8 cellular contexts compared by ENCODE assay signal in the genomic region with DNA sequence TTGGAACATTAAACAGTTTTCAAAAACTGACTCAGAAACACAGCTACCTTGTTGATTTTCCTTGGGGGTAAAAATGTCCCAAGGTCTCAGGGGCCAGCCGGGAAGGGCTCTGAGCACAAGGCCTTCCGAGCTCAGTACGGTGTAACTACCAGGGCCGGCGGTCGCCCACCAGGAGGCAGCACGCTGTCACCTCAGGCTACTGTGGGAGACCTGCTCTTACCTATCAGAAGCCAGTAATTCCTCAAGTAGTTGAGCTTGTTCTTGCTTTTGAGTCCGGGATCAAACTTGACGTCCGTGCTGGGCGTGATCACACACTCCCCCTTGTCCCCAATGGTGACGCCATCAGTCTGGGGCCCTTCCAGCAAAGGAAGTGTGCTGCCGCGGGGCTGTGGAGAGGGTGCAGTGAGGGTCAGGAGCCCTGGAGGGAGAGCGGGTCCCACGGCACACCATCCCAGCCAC. TPM values are rescaled to one million over a fixed set of nuclear protein-coding genes. Genes with fewer than 3 reads are reported as not detected.
DNase-seq lines count a peak whose midpoint lies in the region; ATAC-seq and TF ChIP-seq lines count a peak whose summit lies in the region.

No MANE protein-coding gene starts in this region.

- H3K4me3 ChIP-seq in AG04450 (ENCODE audit: low read depth, low read length) (no peak overlapping the region), HL-60 (replicated peaks; ENCODE audit: insufficient read depth, low read length) (no peak overlapping the region), mucosa of descending colon (no peak overlapping the region), tibial nerve (no peak overlapping the region)

- POLR2A ChIA-PET in AG04450 (lab: Yijun Ruan, JAX) = interaction anchor here (1.2 kb wide), 1 partner anchor 65 kb away, joined by 4 read pairs; no protein-coding TSS in a partner anchor

- no peak overlapping the region for H3K27ac ChIP-seq in AG04450 (ENCODE audit: low read depth, low read length)
- peak overlapping the region; percentile 47 for H3K27ac ChIP-seq in HL-60 (replicated peaks)
- H3K27ac ChIP-seq in tibial nerve = peak overlapping the region in 1 of 4 donors; percentile 19

- TF ChIP-seq POLR2A in tibial nerve (IDR thresholded peaks at IDR 0.05) = no peak

- WGBS in tibial nerve, 2 donors = 46 to 56% methylated on average over 16 of the region's 16 CpGs

- DNase-seq in AG04450 (ENCODE audit: low read depth, low spot score) (no peak), HL-60 (ENCODE audit: low read depth in 1 of 2, low spot score in 1 of 2) (peak; percentile 47 to 79), mucosa of descending colon (peak; percentile 81 to 84 (median 83)), tibial nerve (ENCODE audit: low spot score in 2 of 2) (no peak)
- DNase-seq in activated CD4-positive, alpha-beta T cell treated with anti-CD3 and anti-CD28 coated beads for 48 hours = peak; percentile 73
- DNase-seq in effector CD4-positive, alpha-beta T cell = peak; percentile 35

- H3K27me3 ChIP-seq in AG04450 (ENCODE audit: control insufficient read depth, insufficient read depth, low read length) = no peaks in the 10 kb centered on the region
- H3K27me3 ChIP-seq in HL-60 (ENCODE audit: insufficient read depth, poor library complexity, severe bottlenecking) = no peaks in the 10 kb centered on the region
- H3K27me3 ChIP-seq in tibial nerve = no peaks in the 10 kb centered on the region

- no peak for TF ChIP-seq EP300 in tibial nerve (IDR thresholded peaks at IDR 0.05)

- H3K9me3 ChIP-seq in AG04450 (ENCODE audit: control insufficient read depth, insufficient read depth, low read length) (peaks cover 3% of the 10 kb centered on the region; the same call in 1 of the 2 replicates), mucosa of descending colon (no peaks in the 10 kb centered on the region), tibial nerve (peaks cover 0 to 2% (median 0%) of the 10 kb centered on the region in 4 donors)

- CTCF ChIA-PET in AG04450 (lab: Charles Lee) = interaction anchor here (0.6 to 8.4 kb wide), 9 partner anchors 11 to 226 kb away, joined by 3 to 92 read pairs (median 4); a partner anchor contains a TSS

- H3K4me1 ChIP-seq in mucosa of descending colon (ENCODE audit: low read depth) (no peaks in the 10 kb centered on the region), tibial nerve (no peaks in the 10 kb centered on the region)

- ATAC-seq in mucosa of descending colon (peak; percentile 85), GM19463 (IDR thresholded peaks at IDR 0.05; ENCODE audit: unreplicated experiment) (no peak), HG03097 (IDR thresholded peaks at IDR 0.05; ENCODE audit: low FRiP score, unreplicated experiment) (no peak)

- peak; percentile 46; the same call in 1 of the 2 replicates for TF ChIP-seq CTCF in AG04450 (IDR thresholded peaks at IDR 0.05; ENCODE audit: low read depth, low read length)
- TF ChIP-seq CTCF in HL-60 (IDR thresholded peaks at IDR 0.05; ENCODE audit: insufficient read depth, low read length) = peak; percentile 35
- peak; percentile 37 for TF ChIP-seq CTCF in mucosa of descending colon (IDR thresholded peaks at IDR 0.05)
- peak; percentile 21 to 52 (median 31) for TF ChIP-seq CTCF in tibial nerve (IDR thresholded peaks at IDR 0.05)

- intact Hi-C loops in mucosa of descending colon (cut with DNase I, micrococcal nuclease) = loop anchor here in 1 of 2 donors (10.0 kb wide), 1 partner anchor 71 kb away; a partner anchor contains a TSS

- H3K36me3 ChIP-seq in mucosa of descending colon (ENCODE audit: low read depth) = no peaks in the 10 kb centered on the region
- peaks cover 0 to 73% (median 5%) of the 10 kb centered on the region in 3 donors for H3K36me3 ChIP-seq in tibial nerve

RNA-seq across cellular contexts. Expression of a gene that starts 43.4 kb away (rescaled TPM):
- 0.16 and 0.52 TPM in 2 replicates for polyA plus RNA-seq in AG04450 (2011; rRNA removed)
- 0.28 TPM in 1 of 2 replicates, not detected in the other for polyA minus RNA-seq in AG04450 (2011; rRNA and poly(A)+ RNA removed)
- total RNA-seq in mucosa of descending colon = 10 to 100 TPM in 2 of 3 donors, 1 to 10 TPM in 1; 6.9 to 14.2 (median 10.3) TPM
- 10 to 100 TPM; 18.0 to 95.1 (median 36.3) TPM for total RNA-seq in tibial nerve

Comparison
In these comparisons a context has a peak if more than half of its experiments do, and no peak if none do; other contexts are left out.
1. DNase-seq: peak in HL-60 (2 of 2), activated CD4-positive, alpha-beta T cell treated with anti-CD3 and anti-CD28 coated beads for 48 hours (single experiment), effector CD4-positive, alpha-beta T cell (single experiment) and mucosa of descending colon (3 of 3); none in AG04450 (single experiment) and tibial nerve (0 of 2).
2. Peak in every context shown above with its lines, with median percentiles within 50 percentile points of each other: CTCF ChIP-seq.